27 cellular contexts compared by ENCODE assay signal in genomic region chrX:46687619-46688018, GRCh38.
DNase-seq lines count a peak whose midpoint lies in the region; ATAC-seq and TF ChIP-seq lines count a peak whose summit lies in the region.
"Had no signal": no experiment of that assay in that cellular context is flagged by ENCODE, and none has a peak within 500 bp of the region (broad histone marks: within the 10 kb centered on the region; RNA-seq: fewer than 3 reads in every experiment).

No MANE protein-coding gene starts in this region.

- no peaks in the 10 kb centered on the region for H3K9me2 ChIP-seq in PC-3 (replicated peaks; ENCODE audit: low read length)

- intact Hi-C loops in PC-3 (cut with micrococcal nuclease): loop anchor here (5.0 to 10.0 kb wide), 3 partner anchors 67 to 130 kb away; partner anchors contain the start of genes CHST7 and SLC9A7

- CTCF ChIA-PET in PC-3 (lab: Charles Lee): no interaction called here

- no peak overlapping the region for H3K9ac ChIP-seq in PC-3 (ENCODE audit: low read length)
- H3K9ac ChIP-seq: KMS-11, parathyroid adenoma had no signal

- POLR2A ChIA-PET in PC-3 (lab: Charles Lee; ENCODE audit: unreplicated experiment): no interaction called here

- no peaks in the 10 kb centered on the region for H3K27me3 ChIP-seq in PC-3 (ENCODE audit: low read length)
- H3K27me3 ChIP-seq: suprapubic skin, upper lobe of right lung had no signal

- peak; percentile 35 for DNase-seq in ELR (ENCODE audit: low read depth)
- peak; percentile 38 for DNase-seq in PC-3
- no peak for DNase-seq in caudate nucleus (lab: John Stamatoyannopoulos, UW)
- peak; percentile 35 for DNase-seq in iris pigment epithelial cell (ENCODE audit: low read depth)
- DNase-seq in SK-N-DZ (ENCODE audit: low spot score): no peak
- no peak for DNase-seq in effector memory CD8-positive, alpha-beta T cell
- DNase-seq: activated CD4-positive, CD25-positive, alpha-beta regulatory T cell; activated gamma-delta T cell; activated naive CD8-positive, alpha-beta T cell treated with anti-CD3 and anti-CD28 coated beads for 36 hours; activated T-cell treated with anti-CD3 and anti-CD28 coated beads, Interleukin-2, amount 50 U/mL, for 24 hours; CD4-positive, CD25-positive, alpha-beta regulatory T cell; DND-41; islet precursor cell; left ventricle myocardium inferior; MM.1S; NCI-H1694 treated with DMSO at 0.1 percent for 48 hours; NCI-H510A; small intestine; stimulated activated naive CD4-positive, alpha-beta T cell; upper lobe of right lung had no signal

- H2AFZ ChIP-seq in PC-3 (ENCODE audit: low read length): no peak overlapping the region
- H2AFZ ChIP-seq: parathyroid adenoma had no signal

- BruUV-seq in PC-3 (replicated peaks; lab: Mats Ljungman, UMichigan): no TSS peak

- no peaks in the 10 kb centered on the region for H3F3A ChIP-seq in PC-3 (ENCODE audit: low read length, unreplicated experiment)

- no peaks in the 10 kb centered on the region for H3K36me3 Mint-ChIP-seq in effector memory CD8-positive, alpha-beta T cell (ENCODE audit: insufficient read depth)
- H3K36me3 Mint-ChIP-seq: activated naive CD8-positive, alpha-beta T cell treated with anti-CD3 and anti-CD28 coated beads for 36 hours; CD4-positive, CD25-positive, alpha-beta regulatory T cell had no signal

- peak overlapping the region; percentile 3; the same call in 1 of the 2 replicates for H3K27ac ChIP-seq in PC-3 (ENCODE audit: low read length)
- H3K27ac ChIP-seq in caudate nucleus (ENCODE audit: low read depth, low read length): peak overlapping the region; percentile 23
- H3K27ac ChIP-seq: KMS-11, left ventricle myocardium inferior, parathyroid adenoma, RWPE1, suprapubic skin, upper lobe of right lung had no signal

- no peaks in the 10 kb centered on the region for H3K9me3 Mint-ChIP-seq in effector memory CD8-positive, alpha-beta T cell
- H3K9me3 Mint-ChIP-seq: activated naive CD8-positive, alpha-beta T cell treated with anti-CD3 and anti-CD28 coated beads for 36 hours; activated T-cell treated with anti-CD3 and anti-CD28 coated beads, Interleukin-2, amount 50 U/mL, for 24 hours; CD4-positive, CD25-positive, alpha-beta regulatory T cell; neural crest cell had no signal

- H3K4me3 ChIP-seq in PC-3 (ENCODE audit: low read length): no peak overlapping the region
- H3K4me3 ChIP-seq: left ventricle myocardium inferior, suprapubic skin, upper lobe of right lung had no signal

- H3K4me2 ChIP-seq in PC-3 (ENCODE audit: low read length): peak overlapping the region; percentile 28; the same call in 1 of the 2 replicates
- H3K4me2 ChIP-seq: KMS-11 had no signal

- H3K27ac Mint-ChIP-seq in effector memory CD8-positive, alpha-beta T cell: no peak overlapping the region
- H3K27ac Mint-ChIP-seq: activated naive CD8-positive, alpha-beta T cell treated with anti-CD3 and anti-CD28 coated beads for 36 hours; activated T-cell treated with anti-CD3 and anti-CD28 coated beads, Interleukin-2, amount 50 U/mL, for 24 hours; CD4-positive, CD25-positive, alpha-beta regulatory T cell had no signal

- H3K27me3 Mint-ChIP-seq in effector memory CD8-positive, alpha-beta T cell: no peaks in the 10 kb centered on the region
- H3K27me3 Mint-ChIP-seq: activated naive CD8-positive, alpha-beta T cell treated with anti-CD3 and anti-CD28 coated beads for 36 hours; CD4-positive, CD25-positive, alpha-beta regulatory T cell had no signal

- ATAC-seq in PC-3 (no peak), HG02852 (IDR thresholded peaks at IDR 0.05; ENCODE audit: unreplicated experiment) (no peak), HG03342 (IDR thresholded peaks at IDR 0.05; ENCODE audit: unreplicated experiment) (no peak)
- no peak for ATAC-seq in effector memory CD8-positive, alpha-beta T cell (replicated peaks)
- ATAC-seq: upper lobe of right lung had no signal

- H3K4me3 Mint-ChIP-seq in effector memory CD8-positive, alpha-beta T cell: no peak overlapping the region
- H3K4me3 Mint-ChIP-seq: activated naive CD8-positive, alpha-beta T cell treated with anti-CD3 and anti-CD28 coated beads for 36 hours; activated T-cell treated with anti-CD3 and anti-CD28 coated beads, Interleukin-2, amount 50 U/mL, for 24 hours; CD4-positive, CD25-positive, alpha-beta regulatory T cell; neural crest cell had no signal

- no peaks in the 10 kb centered on the region for H3K4me1 Mint-ChIP-seq in effector memory CD8-positive, alpha-beta T cell (ENCODE audit: low read depth in 2 of 2)
- H3K4me1 Mint-ChIP-seq: neural crest cell had no signal

- no peak for TF ChIP-seq CTCF in PC-3 (conservative IDR thresholded peaks at IDR 0.05; ENCODE audit: low read depth, low read length)

- 0 out of 2 replicates have a peak, but pooled peaks cover 2% of the 10 kb centered on the region for H3K36me3 ChIP-seq in PC-3 (ENCODE audit: low read depth, low read length)
- H3K36me3 ChIP-seq: left ventricle myocardium inferior, suprapubic skin, upper lobe of right lung had no signal

- H3K4me1 ChIP-seq in PC-3 (ENCODE audit: insufficient read depth, low read length): peaks cover 10% of the 10 kb centered on the region; the same call in 1 of the 2 replicates
- H3K4me1 ChIP-seq: left ventricle myocardium inferior, suprapubic skin, upper lobe of right lung had no signal

- peaks cover 60% of the 10 kb centered on the region for H3K79me2 ChIP-seq in PC-3 (ENCODE audit: low read length)
- H3K79me2 ChIP-seq: parathyroid adenoma had no signal

- no peaks in the 10 kb centered on the region for H3K9me3 ChIP-seq in PC-3 (ENCODE audit: low read length)
- H3K9me3 ChIP-seq: left ventricle myocardium inferior, suprapubic skin, upper lobe of right lung had no signal

- H4K20me1 ChIP-seq in PC-3 (ENCODE audit: low read length): 0 out of 2 replicates have a peak, but pooled peaks cover 4% of the 10 kb centered on the region

Comparison
In these comparisons a context has a peak if more than half of its experiments do, and no peak if none do; other contexts are left out.
1. DNase-seq: peak in ELR (single experiment), PC-3 (single experiment) and iris pigment epithelial cell (single experiment); none in caudate nucleus (0 of 61), SK-N-DZ (single experiment) and effector memory CD8-positive, alpha-beta T cell (0 of 3).